20 cellular contexts compared by ENCODE assay signal in genomic region chr10:115167716-115168115, GRCh38.
"Had no signal": no experiment of that assay in that cellular context is flagged by ENCODE, and none has a peak within 500 bp of the region (broad histone marks: within the 10 kb centered on the region; RNA-seq: fewer than 3 reads in every experiment).

No MANE protein-coding gene starts in this region.

- H3K4me1 Mint-ChIP-seq: activated B cell treated with CpG ODN at 0.5 μM for 24 hours; activated naive CD8-positive, alpha-beta T cell treated with anti-CD3 and anti-CD28 coated beads for 36 hours; activated T-helper 17 cell treated with anti-CD3 and anti-CD28 coated beads, Interleukin-2, amount 50 U/mL, for 72 hours; brain; endodermal cell had no signal

- DNase-seq: activated B cell treated with CpG ODN at 0.5 μM for 24 hours; activated CD4-positive, alpha-beta memory T cell treated with anti-CD3 and anti-CD28 coated beads for 36 hours; activated CD4-positive, alpha-beta T cell treated with anti-CD3 and anti-CD28 coated beads for 4 hours; activated naive CD4-positive, alpha-beta T cell; activated naive CD8-positive, alpha-beta T cell treated with anti-CD3 and anti-CD28 coated beads for 36 hours; central memory CD4-positive, alpha-beta T cell; endodermal cell; foreskin keratinocyte; left lung; midbrain; nephron progenitor cell; nucleus accumbens; posterior cingulate gyrus; retina; stimulated activated CD4-positive, alpha-beta T cell treated with anti-CD3 and anti-CD28 coated beads, Interleukin-2, amount 100 ng/mL, for 24 hours had no signal

- H3K27me3 Mint-ChIP-seq: activated B cell treated with CpG ODN at 0.5 μM for 24 hours; activated naive CD8-positive, alpha-beta T cell treated with anti-CD3 and anti-CD28 coated beads for 36 hours; brain had no signal

- H3K27ac Mint-ChIP-seq: activated B cell treated with CpG ODN at 0.5 μM for 24 hours; activated CD4-positive, alpha-beta memory T cell treated with anti-CD3 and anti-CD28 coated beads for 36 hours; activated naive CD8-positive, alpha-beta T cell treated with anti-CD3 and anti-CD28 coated beads for 36 hours; activated T-helper 17 cell treated with anti-CD3 and anti-CD28 coated beads, Interleukin-2, amount 50 U/mL, for 72 hours; brain; endodermal cell; nephron progenitor cell; stimulated activated naive CD8-positive, alpha-beta T cell treated with anti-CD3 and anti-CD28 coated beads, Interleukin-15, Interleukin-2, amounts not matched to agents 100 ng/mL and 50 ng/mL, for 24 hours had no signal

- ATAC-seq: activated T-helper 17 cell treated with anti-CD3 and anti-CD28 coated beads, Interleukin-2, amount 50 U/mL, for 72 hours; foreskin keratinocyte; left lung had no signal

- H3K36me3 Mint-ChIP-seq: activated CD4-positive, alpha-beta memory T cell treated with anti-CD3 and anti-CD28 coated beads for 36 hours; activated naive CD8-positive, alpha-beta T cell treated with anti-CD3 and anti-CD28 coated beads for 36 hours had no signal

- H3K4me3 ChIP-seq: left lung, tibial nerve, vagina had no signal

- H3K9me3 Mint-ChIP-seq: activated CD4-positive, alpha-beta memory T cell treated with anti-CD3 and anti-CD28 coated beads for 36 hours; activated naive CD8-positive, alpha-beta T cell treated with anti-CD3 and anti-CD28 coated beads for 36 hours; activated T-helper 17 cell treated with anti-CD3 and anti-CD28 coated beads, Interleukin-2, amount 50 U/mL, for 72 hours; endodermal cell; stimulated activated naive CD8-positive, alpha-beta T cell treated with anti-CD3 and anti-CD28 coated beads, Interleukin-15, Interleukin-2, amounts not matched to agents 100 ng/mL and 50 ng/mL, for 24 hours had no signal

- H3K4me3 Mint-ChIP-seq: activated B cell treated with CpG ODN at 0.5 μM for 24 hours; activated CD4-positive, alpha-beta memory T cell treated with anti-CD3 and anti-CD28 coated beads for 36 hours; activated naive CD8-positive, alpha-beta T cell treated with anti-CD3 and anti-CD28 coated beads for 36 hours; activated T-helper 17 cell treated with anti-CD3 and anti-CD28 coated beads, Interleukin-2, amount 50 U/mL, for 72 hours; brain; endodermal cell; nephron progenitor cell; stimulated activated naive CD8-positive, alpha-beta T cell treated with anti-CD3 and anti-CD28 coated beads, Interleukin-15, Interleukin-2, amounts not matched to agents 100 ng/mL and 50 ng/mL, for 24 hours had no signal
